In the genomic region with DNA sequence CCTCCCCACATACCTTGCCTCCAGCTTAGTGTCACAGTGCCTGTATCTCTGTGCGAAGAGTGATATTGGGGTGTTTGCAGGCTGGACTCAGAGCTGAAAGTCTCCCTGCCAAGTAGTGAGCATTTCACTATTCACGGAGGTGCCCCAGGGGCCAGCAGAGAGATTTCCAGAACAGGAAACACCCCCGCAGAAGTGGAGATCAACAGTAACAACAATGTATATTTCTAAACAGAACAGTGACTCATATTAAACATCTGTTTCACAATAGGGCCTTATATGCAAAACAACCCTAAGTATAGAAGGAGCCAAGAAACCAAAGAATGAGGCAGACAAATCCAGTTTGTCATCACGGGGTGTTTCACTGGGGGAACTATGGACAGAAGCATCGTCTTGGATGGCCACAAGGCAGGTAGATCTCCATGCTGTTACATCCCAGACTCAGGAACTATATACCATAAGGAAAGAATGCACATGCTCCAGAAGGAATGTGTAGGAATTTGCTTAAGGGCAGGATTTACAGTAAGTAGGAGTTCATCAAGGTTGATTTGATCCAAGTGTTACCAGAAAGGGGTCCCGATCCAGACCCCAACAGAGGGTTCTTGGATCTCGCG, we compare ENCODE assay signal across 9 cellular contexts. TPM values are rescaled to one million over a fixed set of nuclear protein-coding genes. Genes with fewer than 3 reads are reported as not detected.
DNase-seq lines count a peak whose midpoint lies in the region; ATAC-seq and TF ChIP-seq lines count a peak whose summit lies in the region.
"Had no signal": no experiment of that assay in that cellular context is flagged by ENCODE, and none has a peak within 500 bp of the region (broad histone marks: within the 10 kb centered on the region; RNA-seq: fewer than 3 reads in every experiment).

No MANE protein-coding gene starts in this region.

- intact Hi-C loops in Calu3 (cut with micrococcal nuclease; ENCODE audit: unreplicated experiment), result no loop called here

- H3K36me3 Mint-ChIP-seq in Calu3 (ENCODE audit: insufficient read depth, unreplicated experiment), result peaks cover 4% of the 10 kb centered on the region
- no peaks in the 10 kb centered on the region for H3K36me3 Mint-ChIP-seq in type B pancreatic cell

- no peaks in the 10 kb centered on the region for H3K27me3 Mint-ChIP-seq in Calu3 (ENCODE audit: unreplicated experiment)
- H3K27me3 Mint-ChIP-seq in type B pancreatic cell, result peaks cover 5% of the 10 kb centered on the region

- peaks cover 13% of the 10 kb centered on the region for H3K4me1 Mint-ChIP-seq in Calu3 (ENCODE audit: low read depth, unreplicated experiment)
- H3K4me1 Mint-ChIP-seq in type B pancreatic cell (ENCODE audit: unreplicated experiment), result peaks cover 6% of the 10 kb centered on the region

- H3K9me3 Mint-ChIP-seq in Calu3 (ENCODE audit: low read depth, unreplicated experiment) (peaks cover 3% of the 10 kb centered on the region), type B pancreatic cell (no peaks in the 10 kb centered on the region)

- TF ChIP-seq CTCF in Calu3 (IDR thresholded peaks at IDR 0.05; ENCODE audit: unreplicated experiment) (no peak), kidney epithelial cell (IDR thresholded peaks at IDR 0.05; ENCODE audit: insufficient read depth, low read length, poor library complexity, severe bottlenecking) (no peak), type B pancreatic cell (conservative IDR thresholded peaks at IDR 0.05) (no peak)

- H3K4me3 Mint-ChIP-seq in Calu3 (ENCODE audit: low read depth, unreplicated experiment) (no peak overlapping the region), type B pancreatic cell (no peak overlapping the region)

- no peaks in the 10 kb centered on the region for H3K27me3 ChIP-seq in kidney epithelial cell (ENCODE audit: control insufficient read depth, insufficient read depth, low read length)
- H3K27me3 ChIP-seq: neutrophil had no signal

- H3K27ac Mint-ChIP-seq in Calu3 (ENCODE audit: unreplicated experiment), result no peak overlapping the region
- H3K27ac Mint-ChIP-seq in type B pancreatic cell, result no peak overlapping the region

- CTCF ChIA-PET in Calu3 (lab: Charles Lee), result no interaction called here

- H3K4me3 ChIP-seq in kidney epithelial cell (ENCODE audit: low read depth, low read length), result no peak overlapping the region

- no peaks in the 10 kb centered on the region for H3K36me3 ChIP-seq in kidney epithelial cell (ENCODE audit: control insufficient read depth, insufficient read depth, low read length)
- H3K36me3 ChIP-seq: neutrophil had no signal

- no TSS peak for BruUV-seq in Calu3 (replicated peaks; lab: Mats Ljungman, UMichigan)

- ATAC-seq in GM19467 (IDR thresholded peaks at IDR 0.05; ENCODE audit: unreplicated experiment) (peak; percentile 59), HG03565 (IDR thresholded peaks at IDR 0.05; ENCODE audit: unreplicated experiment) (peak; percentile 95)
- peak; percentile 84 for ATAC-seq in stimulated activated naive CD8-positive, alpha-beta T cell treated with anti-CD3 and anti-CD28 coated beads, Interleukin-15, Interleukin-2, amounts not matched to agents 100 U/mL and 50 U/mL, for 24 hours

- DNase-seq in Calu3 (peak; percentile 43), kidney epithelial cell (ENCODE audit: low read depth) (peak; percentile 23), type B pancreatic cell (ENCODE audit: extremely low spot score, unreplicated experiment) (no peak), KG1 (lab: John Stamatoyannopoulos, UW) (no peak)
- DNase-seq in activated CD8-positive, alpha-beta memory T cell treated with anti-CD3 and anti-CD28 coated beads, Interleukin-2, amount 50 U/mL, for 48 hours, result peak; percentile 56
- DNase-seq in stimulated activated naive CD8-positive, alpha-beta T cell treated with anti-CD3 and anti-CD28 coated beads, Interleukin-15, Interleukin-2, amounts not matched to agents 100 U/mL and 50 U/mL, for 24 hours, result peak; percentile 21

RNA-seq across cellular contexts. Expression of a gene that starts 29.3 kb away (rescaled TPM):
- total RNA-seq in Calu3 (2022) (0.68 TPM in 1 of 2 replicates, not detected in the other), kidney epithelial cell (not detected in 2 replicates), type B pancreatic cell (ENCODE audit: low replicate concordance) (not detected in 2 replicates)

RNA-seq across cellular contexts. Expression of a gene that starts 35.9 kb away (rescaled TPM):
- total RNA-seq in Calu3 (2022), result 35.3 and 39.2 TPM in 2 replicates
- 60.0 and 71.7 TPM in 2 replicates for total RNA-seq in kidney epithelial cell
- total RNA-seq in type B pancreatic cell (ENCODE audit: low replicate concordance), result 73.5 and 75.1 TPM in 2 replicates

Comparison
In these comparisons a context has a peak if more than half of its experiments do, and no peak if none do; other contexts are left out.
1. DNase-seq: peak in Calu3 (single experiment), activated CD8-positive, alpha-beta memory T cell treated with anti-CD3 and anti-CD28 coated beads, Interleukin-2, amount 50 U/mL, for 48 hours (single experiment), kidney epithelial cell (single experiment) and stimulated activated naive CD8-positive, alpha-beta T cell treated with anti-CD3 and anti-CD28 coated beads, Interleukin-15, Interleukin-2, amounts not matched to agents 100 U/mL and 50 U/mL, for 24 hours (single experiment); none in type B pancreatic cell (single experiment) and KG1 (single experiment).
2. Peak in every context shown above with its lines, with median percentiles within 50 percentile points of each other: ATAC-seq.